ENCODE assay signal across 27 cellular contexts in genomic region chr6:7402746-7403145, GRCh38. TPM values are rescaled to one million over a fixed set of nuclear protein-coding genes. Genes with fewer than 3 reads are reported as not detected.
"Had no signal": no experiment of that assay in that cellular context is flagged by ENCODE, and none has a peak within 500 bp of the region (broad histone marks: within the 10 kb centered on the region; RNA-seq: fewer than 3 reads in every experiment).

No MANE protein-coding gene starts in this region.

- H3K9me3 Mint-ChIP-seq: activated naive CD4-positive, alpha-beta T cell treated with anti-CD3 and anti-CD28 coated beads, Interleukin-2, amount 50 U/mL, for 72 hours; activated T-cell treated with anti-CD3 and anti-CD28 coated beads, Interleukin-2, amount 50 U/mL, for 72 hours; central memory CD8-positive, alpha-beta T cell; dendritic cell treated with granulocyte-macrophage colony-stimulating factor and Interleukin-4, amounts not matched to agents 40 ng/mL and 50 ng/mL, for 4 days; endodermal cell; nephron; T-helper 2 cell treated with Interferon-gamma antibody and Interleukin-4, amounts not matched to agents 5 μg/mL and 100 μg/mL, for 36 hours had no signal

- H3K4me1 Mint-ChIP-seq: central memory CD8-positive, alpha-beta T cell; endodermal cell; nephron had no signal

- H3K4me3 Mint-ChIP-seq: activated T-cell treated with anti-CD3 and anti-CD28 coated beads, Interleukin-2, amount 50 U/mL, for 72 hours; central memory CD8-positive, alpha-beta T cell; dendritic cell treated with granulocyte-macrophage colony-stimulating factor and Interleukin-4, amounts not matched to agents 40 ng/mL and 50 ng/mL, for 4 days; endodermal cell; nephron; T-helper 2 cell treated with Interferon-gamma antibody and Interleukin-4, amounts not matched to agents 5 μg/mL and 100 μg/mL, for 36 hours had no signal

- DNase-seq: activated CD4-positive, alpha-beta T cell treated with anti-CD3 and anti-CD28 coated beads for 4 hours; activated CD4-positive, alpha-beta T cell treated with anti-CD3 and anti-CD28 coated beads, Interleukin-2, amount 50 U/mL, for 4 hours; activated CD4-positive, CD25-positive, alpha-beta regulatory T cell; activated naive CD4-positive, alpha-beta T cell; activated T-cell treated with anti-CD3 and anti-CD28 coated beads for 4 hours; activated T-cell treated with anti-CD3 and anti-CD28 coated beads, Interleukin-2, amount 50 U/mL, for 72 hours; endodermal cell; foreskin fibroblast; heart right ventricle; lower lobe of right lung; stimulated activated CD4-positive, alpha-beta T cell treated with anti-CD3 and anti-CD28 coated beads, Interleukin-15, amount 100 ng/mL, for 24 hours; stimulated activated CD4-positive, alpha-beta T cell treated with anti-CD3 and anti-CD28 coated beads, Interleukin-2, amount 100 ng/mL, for 24 hours; stimulated activated naive CD4-positive, alpha-beta T cell treated with Interleukin-2 at 50 U/mL for 16 hours; T-helper 1 cell had no signal

- H3K27ac Mint-ChIP-seq: activated naive CD4-positive, alpha-beta T cell treated with anti-CD3 and anti-CD28 coated beads, Interleukin-2, amount 50 U/mL, for 72 hours; dendritic cell treated with granulocyte-macrophage colony-stimulating factor and Interleukin-4, amounts not matched to agents 40 ng/mL and 50 ng/mL, for 4 days; endodermal cell; nephron; T-helper 2 cell treated with Interferon-gamma antibody and Interleukin-4, amounts not matched to agents 5 μg/mL and 100 μg/mL, for 36 hours had no signal

- ATAC-seq: activated naive CD4-positive, alpha-beta T cell treated with anti-CD3 and anti-CD28 coated beads, Interleukin-2, amount 50 U/mL, for 72 hours; activated T-cell treated with anti-CD3 and anti-CD28 coated beads, Interleukin-2, amount 50 U/mL, for 72 hours; esophagus mucosa; lower lobe of right lung had no signal

RNA-seq across cellular contexts. Expression of gene CAGE1, which starts 13.2 kb away (rescaled TPM):
- total RNA-seq: bronchial epithelial cell, glomerular endothelial cell, kidney epithelial cell, lower lobe of right lung, mesenteric fat pad, mucosa of gallbladder, temporal lobe, tibial nerve had no signal
